Comparison of ENCODE assay signal across 16 cellular contexts in genomic region chr13:32278456-32278855, GRCh38. TPM values are rescaled to one million over a fixed set of nuclear protein-coding genes. Genes with fewer than 3 reads are reported as not detected.
A peak's percentile ranks its signal among the peaks of the same experiment; 100 is the strongest.
DNase-seq lines count a peak whose midpoint lies in the region; ATAC-seq, FAIRE-seq and TF ChIP-seq lines count a peak whose summit lies in the region.
"Had no signal": no experiment of that assay in that cellular context is flagged by ENCODE, and none has a peak within 500 bp of the region (broad histone marks: within the 10 kb centered on the region; RNA-seq: fewer than 3 reads in every experiment).

No MANE protein-coding gene starts in this region.

- ATAC-seq in HG02763 (IDR thresholded peaks at IDR 0.05; ENCODE audit: unreplicated experiment) (peak; percentile 50), GM12878 (peak; percentile 48; the same call in 1 of the 3 replicates)
- ATAC-seq: HepG2, left ventricle myocardium superior, natural killer cell, right cardiac atrium had no signal

- no peak overlapping the region for H4K8ac ChIP-seq in mesendoderm (ENCODE audit: low read depth, low read length)

- H3K4me1 ChIP-seq in GM12878 (ENCODE audit: control insufficient read depth, insufficient read depth, low read length) (no peaks in the 10 kb centered on the region), mesendoderm (ENCODE audit: control insufficient read depth, low read depth, low read length) (no peaks in the 10 kb centered on the region)

- no peak overlapping the region for H3K18ac ChIP-seq in mesendoderm (ENCODE audit: low read length)

- H3K4me3 ChIP-seq in GM12878 (no peak overlapping the region), mesendoderm (ENCODE audit: low read length) (no peak overlapping the region)

- no peaks in the 10 kb centered on the region for H4K20me1 ChIP-seq in GM12878 (ENCODE audit: control insufficient read depth, insufficient read depth)

- H2BK120ac ChIP-seq in mesendoderm (ENCODE audit: low read depth, low read length), result no peak overlapping the region

- H3K79me1 ChIP-seq in mesendoderm (ENCODE audit: low read length), result no peaks in the 10 kb centered on the region

- no peaks in the 10 kb centered on the region for H3K79me2 ChIP-seq in GM12878 (ENCODE audit: control insufficient read depth, insufficient read depth, low read length)
- no peaks in the 10 kb centered on the region for H3K79me2 ChIP-seq in mesendoderm (ENCODE audit: control insufficient read depth, insufficient read depth, low read length)

- no peak for TF ChIP-seq EP300 in GM12878 (IDR thresholded peaks at IDR 0.05; ENCODE audit: borderline replicate concordance in 1 of 2, control insufficient read depth in 1 of 2, low read depth in 2 of 2, low read length in 2 of 2)

- BruUV-seq in GM12878 (replicated peaks; lab: Mats Ljungman, UMichigan), result no TSS peak

- H2AK5ac ChIP-seq in mesendoderm (ENCODE audit: low read length), result no peak overlapping the region

- no peak for TF ChIP-seq RAD21 in GM12878 (IDR thresholded peaks at IDR 0.05; ENCODE audit: insufficient read depth, low read depth, low read length)

- RAD21 ChIA-PET in GM12878 (lab: Charles Lee; ENCODE audit: unreplicated experiment), result no interaction called here

- CTCF ChIA-PET in GM12878 (lab: Yijun Ruan, JAX), result no interaction called here

- H3K4me2 ChIP-seq in GM12878 (ENCODE audit: control insufficient read depth, insufficient read depth) (no peak overlapping the region), mesendoderm (ENCODE audit: low read length) (no peak overlapping the region)

- no peak for TF ChIP-seq CTCF in GM12878 (IDR thresholded peaks at IDR 0.05 in 2 of 3, conservative IDR thresholded peaks at IDR 0.05 in 1 of 3; ENCODE audit: control insufficient read depth in 2 of 3, extremely low read depth in 1 of 3, insufficient read depth in 1 of 3, low read depth in 3 of 3, low read length in 3 of 3)

- POLR2A ChIA-PET in GM12878 (lab: Charles Lee), result no interaction called here

- H2BK5ac ChIP-seq in mesendoderm (ENCODE audit: low read length), result no peak overlapping the region

- 17% methylated on average over 3 of the region's 3 CpGs for WGBS in GM12878 (ENCODE audit: insufficient coverage, insufficient replicate concordance, low lambda C conversion rate, missing lambda C conversion rate)
- WGBS in mesendoderm (ENCODE audit: extremely low coverage, insufficient coverage, low lambda C conversion rate), result no CpG with 5 or more reads among the region's 3 CpGs

- no peak overlapping the region for H2BK15ac ChIP-seq in mesendoderm (replicated peaks; ENCODE audit: low read depth)

- H3K4ac ChIP-seq in mesendoderm (ENCODE audit: low read depth, low read length), result no peak overlapping the region

- H3K36me3 ChIP-seq in GM12878 (ENCODE audit: control insufficient read depth in 2 of 2, insufficient read depth in 2 of 2, low read length in 1 of 2) (no peaks in the 10 kb centered on the region), mesendoderm (ENCODE audit: control insufficient read depth, insufficient read depth, low read length) (no peaks in the 10 kb centered on the region)

- H3K23ac ChIP-seq in mesendoderm (ENCODE audit: low read length), result no peak overlapping the region

- intact Hi-C loops in GM12878 (cut with micrococcal nuclease; ENCODE audit: unreplicated experiment), result no loop called here

- H3K27me3 ChIP-seq in GM12878 (replicated peaks in 1 of 2; ENCODE audit: control insufficient read depth in 2 of 2, insufficient read depth in 2 of 2, low read length in 1 of 2), result no peaks in the 10 kb centered on the region
- no peaks in the 10 kb centered on the region for H3K27me3 ChIP-seq in mesendoderm (ENCODE audit: insufficient read depth, low read length, poor library complexity)

- H3K9ac ChIP-seq in GM12878 (ENCODE audit: control insufficient read depth, insufficient read depth, low read length) (no peak overlapping the region), mesendoderm (ENCODE audit: low read length) (no peak overlapping the region)

- H3K9me3 ChIP-seq in GM12878 (replicated peaks; ENCODE audit: control insufficient read depth, insufficient read depth, low read length), result no peaks in the 10 kb centered on the region

- H3K56ac ChIP-seq in mesendoderm (ENCODE audit: low read length), result no peak overlapping the region

- SMC1A ChIA-PET in GM12878 (lab: Charles Lee; ENCODE audit: uncharacterized antibody, unreplicated experiment), result no interaction called here

- H2AFZ ChIP-seq in GM12878 (ENCODE audit: control insufficient read depth, low read depth, low read length), result no peak overlapping the region

- in situ Hi-C loops in GM12878 (cut with MboI), result no loop called here

- H3K27ac ChIP-seq in GM12878 (ENCODE audit: control insufficient read depth, insufficient read depth) (no peak overlapping the region), mesendoderm (ENCODE audit: low read depth, low read length) (no peak overlapping the region)

- DNase-seq in GM03348 (ENCODE audit: low spot score) (peak; percentile 33), GM12878 (ENCODE audit: low read depth, low spot score) (no peak), mesendoderm (peak; percentile 53), glomerular visceral epithelial cell (ENCODE audit: extremely low spot score) (no peak), HPDE6-E6E7 (ENCODE audit: extremely low spot score) (no peak)
- no peak for DNase-seq in central memory CD4-positive, alpha-beta T cell
- DNase-seq: activated T-cell treated with anti-CD3 and anti-CD28 coated beads, Interleukin-2, amount 50 U/mL, for 48 hours; CD4-positive, alpha-beta memory T cell; effector memory CD4-positive, alpha-beta T cell; left ventricle myocardium superior; natural killer cell; NCI-H1105; NCI-H446; right cardiac atrium had no signal

- no peak overlapping the region for H4K5ac ChIP-seq in mesendoderm (ENCODE audit: low read length)

- TF ChIP-seq POLR2A in GM12878 (IDR thresholded peaks at IDR 0.05; ENCODE audit: low read depth, low read length), result no peak

- no peak for FAIRE-seq in GM12878 (lab: Jason Lieb, UNC)
- FAIRE-seq: HepG2 had no signal

TF ChIP-seq in GM12878, 131 proteins besides CTCF, POLR2A, EP300 and RAD21 (continues in another document):
- TF ChIP-seq ZNF622 (IDR thresholded peaks at IDR 0.05) (no peak), IRF3 (IDR thresholded peaks at IDR 0.05) (no peak), POLR2AphosphoS5 (IDR thresholded peaks at IDR 0.05; ENCODE audit: low read length) (no peak), CHD4 (IDR thresholded peaks at IDR 0.05) (no peak), ZSCAN29 (IDR thresholded peaks at IDR 0.05) (no peak), TARDBP (IDR thresholded peaks at IDR 0.05; ENCODE audit: borderline replicate concordance) (no peak), SMARCA5 (IDR thresholded peaks at IDR 0.05) (no peak), FOXM1 (IDR thresholded peaks at IDR 0.05; ENCODE audit: low read depth, low read length) (no peak)

RNA-seq across cellular contexts. Expression of gene ZAR1L, which starts 36.7 kb away (rescaled TPM):
- 0.40 TPM in 1 of 2 replicates, not detected in the other for total RNA-seq in GM12878 (2013; cell fraction: nucleolus; rRNA removed)
- 0.11 and 0.34 TPM in 2 replicates for total RNA-seq in GM12878 (2014; rRNA removed)
- total RNA-seq in GM12878 (2014; rRNA removed; fragmentation: Illumina TruSeq; extraction: Trizol), result not detected in 2 replicates
- total RNA-seq in GM12878 (2021), result 0.13 and 0.26 TPM in 2 replicates
- not detected for polyA plus RNA-seq in GM12878 (2011; ENCODE audit: low read depth)
- polyA plus RNA-seq in GM12878 (2011; rRNA removed), result 0.05 and 0.33 TPM in 2 replicates
- polyA plus RNA-seq in GM12878 (2011; cell fraction: cytosol; rRNA removed), result 0.06 and 0.08 TPM in 2 replicates
- 0.28 and 0.37 TPM in 2 replicates for polyA plus RNA-seq in GM12878 (2011; cell fraction: nucleus; rRNA removed)
- 0.14 TPM in 1 of 2 replicates, not detected in the other for polyA plus RNA-seq in GM12878 (2012)
- not detected in 2 replicates for polyA plus RNA-seq in GM12878 (2014; fragmentation: Illumina TruSeq; extraction: Trizol)
- polyA plus RNA-seq in GM12878 (2014; fragmentation: Nextera tagmentation; extraction: Ambion mirVana), result not detected
- 0.06 and 0.08 TPM in 2 replicates for polyA plus RNA-seq in GM12878 (2014; rRNA removed)
- polyA plus RNA-seq in GM12878 (2016; fragmentation: Nextera tagmentation; extraction: Ambion mirVana), result not detected
- not detected in 2 replicates for polyA minus RNA-seq in GM12878 (2011; rRNA and poly(A)+ RNA removed)
- polyA minus RNA-seq in GM12878 (2011; cell fraction: cytosol; rRNA and poly(A)+ RNA removed), result not detected in 2 replicates
- not detected in 2 replicates for polyA minus RNA-seq in GM12878 (2011; cell fraction: nucleus; rRNA and poly(A)+ RNA removed)
- 0.04 TPM for polyA plus RNA-seq in mesendoderm (2013, experiment 1 of 2)
- polyA plus RNA-seq in mesendoderm (2013, experiment 2 of 2), result 0.03 TPM
- total RNA-seq: CD4-positive, alpha-beta memory T cell; left ventricle myocardium superior; right cardiac atrium had no signal
- polyA plus RNA-seq: CD4-positive, alpha-beta memory T cell; HepG2; right cardiac atrium had no signal

RNA-seq across cellular contexts. Expression of gene BRCA2, which starts 36.9 kb away (rescaled TPM):
- total RNA-seq in GM12878 (2013; cell fraction: nucleolus; rRNA removed), result 35.7 and 42.7 TPM in 2 replicates
- total RNA-seq in GM12878 (2014; rRNA removed) (23.7 and 24.3 TPM in 2 replicates), GM12878 (2014; rRNA removed; fragmentation: Illumina TruSeq; extraction: Trizol) (34.7 and 37.0 TPM in 2 replicates), GM12878 (2021) (19.7 and 24.1 TPM in 2 replicates)
- polyA plus RNA-seq in GM12878 (2011; ENCODE audit: low read depth), result 4.4 TPM
- polyA plus RNA-seq in GM12878 (2011; rRNA removed) (10.6 and 14.2 TPM in 2 replicates), GM12878 (2014; fragmentation: Illumina TruSeq; extraction: Trizol) (42.2 and 49.8 TPM in 2 replicates), GM12878 (2014; fragmentation: Nextera tagmentation; extraction: Ambion mirVana) (10 to 100 TPM in 1 of 2 experiments, 1 to 10 TPM in 1; 7.6 to 15.8 TPM), GM12878 (2014; rRNA removed) (13.3 and 13.7 TPM in 2 replicates), GM12878 (2016; fragmentation: Nextera tagmentation; extraction: Ambion mirVana) (10 to 100 TPM; 31.6 to 34.0 TPM)
- 7.4 and 12.9 TPM in 2 replicates for polyA plus RNA-seq in GM12878 (2011; cell fraction: cytosol; rRNA removed)
- 19.6 and 26.4 TPM in 2 replicates for polyA plus RNA-seq in GM12878 (2011; cell fraction: nucleus; rRNA removed)
- 5.7 and 8.9 TPM in 2 replicates for polyA plus RNA-seq in GM12878 (2012)
- polyA minus RNA-seq in GM12878 (2011; rRNA and poly(A)+ RNA removed), result 10.4 and 21.2 TPM in 2 replicates
- polyA minus RNA-seq in GM12878 (2011; cell fraction: cytosol; rRNA and poly(A)+ RNA removed), result 6.8 and 8.1 TPM in 2 replicates
- polyA minus RNA-seq in GM12878 (2011; cell fraction: nucleus; rRNA and poly(A)+ RNA removed), result 12.9 and 16.2 TPM in 2 replicates
- 9.9 TPM for polyA plus RNA-seq in mesendoderm (2013, experiment 1 of 2)
- polyA plus RNA-seq in mesendoderm (2013, experiment 2 of 2), result 9.0 TPM

Comparison
In these comparisons a context has a peak if more than half of its experiments do, and no peak if none do; other contexts are left out.
1. DNase-seq: peak in GM03348 (single experiment) and mesendoderm (single experiment); none in GM12878 (single experiment), glomerular visceral epithelial cell (single experiment), HPDE6-E6E7 (single experiment) and central memory CD4-positive, alpha-beta T cell (single experiment).